ENCODE assay signal across 9 cellular contexts in the genomic region with DNA sequence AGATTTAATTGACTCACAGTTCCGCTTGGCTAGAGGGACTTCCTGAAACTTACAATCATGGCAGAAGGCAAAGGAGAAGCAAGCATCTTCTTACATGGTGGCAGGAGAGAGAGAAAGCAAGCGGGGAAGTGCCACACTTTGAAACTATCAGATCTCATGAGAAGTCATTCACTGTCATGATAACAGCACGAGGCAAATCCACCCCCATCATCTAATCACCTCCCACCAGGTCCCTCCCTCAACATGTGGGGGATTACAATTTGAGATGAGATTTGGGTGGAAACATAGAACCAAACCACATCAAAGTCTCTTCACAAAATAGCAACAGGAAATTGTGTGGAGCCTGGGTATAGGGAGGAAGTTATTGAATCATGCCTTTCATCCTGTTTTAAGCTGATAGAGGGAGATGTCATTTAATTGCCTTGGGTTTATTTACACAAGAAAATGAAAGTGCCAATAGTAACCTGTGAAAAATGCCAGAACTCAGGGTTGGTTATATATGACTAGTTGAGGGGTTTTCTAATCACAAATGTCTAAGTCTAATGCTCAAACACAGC.
DNase-seq lines count a peak whose midpoint lies in the region; ATAC-seq lines count a peak whose summit lies in the region.
"Had no signal": no experiment of that assay in that cellular context is flagged by ENCODE, and none has a peak within 500 bp of the region (broad histone marks: within the 10 kb centered on the region; RNA-seq: fewer than 3 reads in every experiment).

No MANE protein-coding gene starts in this region.

- peaks cover 24% of the 10 kb centered on the region for H3K4me1 ChIP-seq in BLaER1

- no peaks in the 10 kb centered on the region for H3K27me3 ChIP-seq in BLaER1

- H3K27me3 Mint-ChIP-seq in naive thymus-derived CD8-positive, alpha-beta T cell = no peaks in the 10 kb centered on the region

- in situ Hi-C loops in G401 (cut with HindIII; ENCODE audit: low sequenced_read_pairs) = no loop called here

- H3K27ac Mint-ChIP-seq in naive thymus-derived CD8-positive, alpha-beta T cell = peak overlapping the region; percentile 51 to 91 (median 79)

- H3K9me3 Mint-ChIP-seq in naive thymus-derived CD8-positive, alpha-beta T cell = peaks cover 4 to 32% (median 25%) of the 10 kb centered on the region in 9 donors

- peaks cover 0 to 17% (median 3%) of the 10 kb centered on the region in 3 donors for H3K36me3 Mint-ChIP-seq in naive thymus-derived CD8-positive, alpha-beta T cell

- no peaks in the 10 kb centered on the region for H3K9me3 ChIP-seq in BLaER1

- peaks cover 18 to 33% (median 25%) of the 10 kb centered on the region in 4 donors for H3K4me1 Mint-ChIP-seq in naive thymus-derived CD8-positive, alpha-beta T cell

- H3K27ac ChIP-seq in BLaER1 = peak overlapping the region; percentile 25; the same call in 1 of the 2 replicates

- H4K20me1 ChIP-seq in BLaER1 = no peaks in the 10 kb centered on the region

- intact Hi-C loops in sciatic nerve (cut with DNase I) = no loop called here

- peak overlapping the region in 9 of 10 donors; percentile 17 to 77 (median 65) for H3K4me3 Mint-ChIP-seq in naive thymus-derived CD8-positive, alpha-beta T cell

- peak overlapping the region; percentile 69 for H3K4me2 ChIP-seq in BLaER1

- ATAC-seq in naive thymus-derived CD8-positive, alpha-beta T cell = peak; percentile 92 to 93
- ATAC-seq in sciatic nerve (no peak), GM18520 (IDR thresholded peaks at IDR 0.05; ENCODE audit: unreplicated experiment) (no peak)

- POLR2A ChIA-PET in naive thymus-derived CD8-positive, alpha-beta T cell (lab: Charles Lee) = interaction anchor here (1.1 kb wide), 1 partner anchor 41 kb away, joined by 4 read pairs; no protein-coding TSS in a partner anchor

- H3K9ac ChIP-seq in BLaER1 = no peak overlapping the region

- DNase-seq in SW480 (ENCODE audit: low spot score) = peak; percentile 77
- peak; percentile 29 for DNase-seq in activated gamma-delta T cell treated with anti-CD3 and anti-CD28 coated beads, Interleukin-2, amount 50 U/mL, for 16 hours (ENCODE audit: low read depth)
- DNase-seq in naive thymus-derived CD8-positive, alpha-beta T cell = peak in 9 of 10 donors; percentile 6 to 86 (median 64)
- DNase-seq in OCI-M2 (lab: John Stamatoyannopoulos, UW; ENCODE audit: unreplicated experiment) = no peak
- no peak for DNase-seq in G401 (ENCODE audit: low spot score)
- no peak for DNase-seq in sciatic nerve (ENCODE audit: low spot score)
- DNase-seq: small intestine had no signal

- no peaks in the 10 kb centered on the region for H3K36me3 ChIP-seq in BLaER1

- no peak overlapping the region for H3K4me3 ChIP-seq in BLaER1

Comparison
In these comparisons a context has a peak if more than half of its experiments do, and no peak if none do; other contexts are left out.
1. DNase-seq: peak in SW480 (single experiment), activated gamma-delta T cell treated with anti-CD3 and anti-CD28 coated beads, Interleukin-2, amount 50 U/mL, for 16 hours (single experiment) and naive thymus-derived CD8-positive, alpha-beta T cell (9 of 10); none in OCI-M2 (single experiment), G401 (single experiment) and sciatic nerve (single experiment).
2. ATAC-seq: peak in naive thymus-derived CD8-positive, alpha-beta T cell (2 of 2); none in sciatic nerve (single experiment) and GM18520 (single experiment).